8 cellular contexts compared by ENCODE assay signal in the genomic region with DNA sequence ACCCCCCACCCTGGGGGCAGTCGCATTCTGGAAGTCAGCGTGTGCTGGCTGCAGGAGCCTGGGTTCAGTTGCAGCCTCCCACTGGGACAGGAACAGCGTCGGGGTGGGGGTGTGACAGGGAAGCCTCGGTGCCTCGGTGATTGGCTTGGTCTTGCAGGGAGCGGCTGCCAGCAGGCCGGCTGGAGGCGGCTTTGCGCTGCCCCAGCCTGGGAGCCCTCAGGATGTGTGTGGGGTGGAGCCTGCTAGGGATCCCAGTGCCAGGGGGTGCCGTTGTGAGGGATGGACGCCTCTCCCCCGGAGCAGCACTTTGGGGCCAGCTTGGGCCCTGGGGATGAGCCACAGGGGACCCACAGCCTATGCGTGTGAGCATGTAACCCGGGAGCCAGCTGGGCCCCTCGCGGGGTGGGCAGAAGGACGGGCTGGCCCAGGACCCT.
DNase-seq lines count a peak whose midpoint lies in the region; ATAC-seq and TF ChIP-seq lines count a peak whose summit lies in the region.

No MANE protein-coding gene starts in this region.

- no peak overlapping the region for H3K27ac Mint-ChIP-seq in CD4-positive, alpha-beta memory T cell

- H3K36me3 Mint-ChIP-seq in CD4-positive, alpha-beta memory T cell: peaks cover 0 to 2% of the 10 kb centered on the region in 2 donors

- no peaks in the 10 kb centered on the region for H3K4me1 ChIP-seq in parathyroid adenoma
- H3K4me1 ChIP-seq in CD4-positive, alpha-beta memory T cell (ENCODE audit: insufficient read depth, low read length): peaks cover 10% of the 10 kb centered on the region

- no peaks in the 10 kb centered on the region for H3K27me3 ChIP-seq in parathyroid adenoma (ENCODE audit: control insufficient read depth, insufficient read depth, low read length)
- H3K27me3 ChIP-seq in CD4-positive, alpha-beta memory T cell (ENCODE audit: insufficient read depth, low read length): no peaks in the 10 kb centered on the region

- peaks cover 9 to 35% (median 27%) of the 10 kb centered on the region in 4 donors for H3K4me1 Mint-ChIP-seq in CD4-positive, alpha-beta memory T cell

- CTCF ChIA-PET in CD4-positive, alpha-beta memory T cell (lab: Charles Lee; ENCODE audit: partially characterized antibody): interaction anchor here (1.5 kb wide), 1 partner anchor 26 kb away, joined by 3 read pairs; no protein-coding TSS in a partner anchor

- H3K9me3 ChIP-seq in parathyroid adenoma (ENCODE audit: control insufficient read depth, low read length): no peaks in the 10 kb centered on the region
- no peaks in the 10 kb centered on the region for H3K9me3 ChIP-seq in CD4-positive, alpha-beta memory T cell (ENCODE audit: control insufficient read depth in 1 of 2, low read length in 2 of 2)

- H3K4me3 Mint-ChIP-seq in CD4-positive, alpha-beta memory T cell: no peak overlapping the region

- DNase-seq in NCI-H1436 (lab: John Stamatoyannopoulos, UW) (peak; percentile 21), NCI-H1436 treated with DMSO at 0.1 percent for 48 hours (lab: John Stamatoyannopoulos, UW) (no peak), amniotic epithelial cell (ENCODE audit: low read depth) (peak; percentile 54), left cardiac atrium (peak; percentile 74), NOMO-1 treated with DMSO at 0.1 percent for 48 hours (lab: John Stamatoyannopoulos, UW; ENCODE audit: unreplicated experiment) (no peak)
- DNase-seq in CD4-positive, alpha-beta memory T cell: no peak
- no peak for DNase-seq in activated CD4-positive, alpha-beta T cell treated with anti-CD3 and anti-CD28 coated beads for 1 hour

- H2AFZ ChIP-seq in parathyroid adenoma: peak overlapping the region; percentile 82

- H3K79me2 ChIP-seq in parathyroid adenoma: no peaks in the 10 kb centered on the region

- intact Hi-C loops in left cardiac atrium (cut with DNase I): no loop called here
- intact Hi-C loops in CD4-positive, alpha-beta memory T cell (cut with micrococcal nuclease): no loop called here

- peak overlapping the region; percentile 57 for H3K4me2 ChIP-seq in parathyroid adenoma (ENCODE audit: low read length)

- H3K27me3 Mint-ChIP-seq in CD4-positive, alpha-beta memory T cell: no peaks in the 10 kb centered on the region

- no peak for TF ChIP-seq CTCF in parathyroid adenoma (IDR thresholded peaks at IDR 0.05)

- peak overlapping the region; percentile 28 for H3K4me3 ChIP-seq in parathyroid adenoma (ENCODE audit: low read depth, low read length)
- H3K4me3 ChIP-seq in CD4-positive, alpha-beta memory T cell (ENCODE audit: low read length in 2 of 2): no peak overlapping the region

- POLR2A ChIA-PET in CD4-positive, alpha-beta memory T cell (lab: Charles Lee; ENCODE audit: partially characterized antibody): interaction anchor here (1.0 kb wide), 1 partner anchor 8 kb away, joined by 3 read pairs; no protein-coding TSS in a partner anchor

- H3K9ac ChIP-seq in parathyroid adenoma: no peak overlapping the region

- H3K36me3 ChIP-seq in parathyroid adenoma (ENCODE audit: control insufficient read depth, insufficient read depth, low read length): no peaks in the 10 kb centered on the region
- H3K36me3 ChIP-seq in CD4-positive, alpha-beta memory T cell (ENCODE audit: insufficient read depth, low read length): no peaks in the 10 kb centered on the region

- H3K9me3 Mint-ChIP-seq in CD4-positive, alpha-beta memory T cell: no peaks in the 10 kb centered on the region

- peak; percentile 82 to 83 for ATAC-seq in left cardiac atrium

- H3K27ac ChIP-seq in parathyroid adenoma: peak overlapping the region; percentile 61
- H3K27ac ChIP-seq in CD4-positive, alpha-beta memory T cell (ENCODE audit: low read depth, low read length): no peak overlapping the region

Comparison
In these comparisons a context has a peak if more than half of its experiments do, and no peak if none do; other contexts are left out.
1. DNase-seq: peak in NCI-H1436 (single experiment), amniotic epithelial cell (single experiment) and left cardiac atrium (single experiment); none in NCI-H1436 treated with DMSO at 0.1 percent for 48 hours (single experiment), CD4-positive, alpha-beta memory T cell (0 of 5), NOMO-1 treated with DMSO at 0.1 percent for 48 hours (single experiment) and activated CD4-positive, alpha-beta T cell treated with anti-CD3 and anti-CD28 coated beads for 1 hour (single experiment).